In genomic region chr16:49373504-49373903, GRCh38 we compare ENCODE assay signal across 1 cellular context.
TF ChIP-seq lines count a peak whose summit lies in the region.

C16orf78 (plus strand) TSS chr16:49373804; CDS start chr16:49373940, 136 bp downstream.

TF ChIP-seq in GM23338, 12 proteins besides CTCF, POLR2A, EP300 and RAD21:
- TF ChIP-seq ZNF462 (CRISPR knock-in tag; IDR thresholded peaks at IDR 0.05) (no peak), REST (IDR thresholded peaks at IDR 0.05; ENCODE audit: unreplicated experiment) (no peak), ZNF331 (CRISPR knock-in tag; IDR thresholded peaks at IDR 0.05; ENCODE audit: low read depth) (no peak), EZH2 (IDR thresholded peaks at IDR 0.05; ENCODE audit: low read depth, unreplicated experiment) (no peak), STAT1 (IDR thresholded peaks at IDR 0.05; ENCODE audit: unreplicated experiment) (no peak), NANOG (IDR thresholded peaks at IDR 0.05; ENCODE audit: borderline replicate concordance) (no peak), ETS1 (IDR thresholded peaks at IDR 0.05) (no peak), EZH2phosphoT487 (IDR thresholded peaks at IDR 0.05; ENCODE audit: unreplicated experiment) (no peak), POLR2AphosphoS5 (IDR thresholded peaks at IDR 0.05; ENCODE audit: low read depth) (no peak), CREB1 (CRISPR knock-in tag; IDR thresholded peaks at IDR 0.05; ENCODE audit: low read depth) (no peak), ZNF114 (CRISPR knock-in tag; IDR thresholded peaks at IDR 0.05) (no peak), JUNB (IDR thresholded peaks at IDR 0.05; ENCODE audit: unreplicated experiment) (no peak)
